8 cellular contexts compared by ENCODE assay signal in the genomic region with DNA sequence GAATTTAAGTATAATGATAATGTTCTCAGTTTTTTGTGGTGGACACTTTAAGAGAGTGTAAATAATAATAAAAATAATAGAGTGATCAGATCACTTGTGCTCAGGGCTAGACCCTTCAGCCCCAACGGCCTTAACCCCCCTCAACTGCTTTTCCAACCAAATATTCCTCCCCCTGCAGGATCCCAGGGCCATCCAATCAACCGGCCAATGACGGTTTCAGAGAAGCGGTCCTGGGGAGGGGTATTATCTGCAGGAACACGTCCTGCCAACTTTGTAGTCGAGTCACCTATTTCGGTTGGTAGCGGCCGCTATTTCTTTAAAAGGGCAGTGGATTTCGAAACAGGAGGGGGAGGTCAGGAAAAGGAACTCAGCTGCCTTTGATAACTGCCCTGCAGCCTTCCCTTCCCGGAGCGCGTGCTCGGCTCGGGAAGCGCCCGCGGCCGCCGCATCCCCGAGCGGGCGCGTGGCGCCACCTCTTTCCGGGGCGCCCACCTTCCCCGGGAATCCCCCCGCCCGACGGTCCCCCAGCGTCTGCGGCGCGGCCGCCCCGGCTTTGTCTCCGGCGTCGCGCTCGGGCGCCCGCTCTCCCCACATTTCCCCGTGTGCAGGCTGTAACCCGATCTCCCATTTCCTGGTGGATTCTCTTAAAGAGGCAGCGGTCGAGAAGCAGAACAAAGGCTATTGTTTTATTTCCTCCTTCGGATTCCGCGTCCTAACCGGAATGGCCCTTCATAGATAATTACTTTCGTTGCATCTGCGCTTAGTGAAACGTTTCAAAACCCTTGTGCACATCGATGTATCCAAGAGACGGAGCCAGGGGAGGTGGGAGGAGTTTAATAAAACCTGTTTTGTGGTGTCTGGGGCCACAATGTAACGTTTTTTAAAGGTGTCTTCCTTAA. TPM values are rescaled to one million over a fixed set of nuclear protein-coding genes. Genes with fewer than 3 reads are reported as not detected.
A peak's percentile ranks its signal among the peaks of the same experiment; 100 is the strongest.
DNase-seq lines count a peak whose midpoint lies in the region; TF ChIP-seq lines count a peak whose summit lies in the region.

No MANE protein-coding gene starts in this region.

- TF ChIP-seq CTCF in Caco-2 (IDR thresholded peaks at IDR 0.05; ENCODE audit: insufficient read depth in 1 of 2, low read depth in 1 of 2, low read length in 1 of 2, severe bottlenecking in 1 of 2, unreplicated experiment in 1 of 2) (no peak), GM20000 (IDR thresholded peaks at IDR 0.05; ENCODE audit: extremely low read depth, missing control alignments) (no peak)

- BruUV-seq in Caco-2 (replicated peaks; lab: Mats Ljungman, UMichigan), result TSS peak; percentile 75

- H3K4me1 ChIP-seq in Caco-2 (peaks cover 7% of the 10 kb centered on the region; the same call in 1 of the 2 replicates), mononuclear cell (ENCODE audit: insufficient read depth, low read length) (peaks cover 30% of the 10 kb centered on the region)

- peak; percentile 78 to 85 for DNase-seq in Caco-2
- peak; percentile 86 for DNase-seq in GM20000 (ENCODE audit: low spot score)
- peak; percentile 94 for DNase-seq in HT-29 (ENCODE audit: low spot score)
- peak; percentile 85 for DNase-seq in NOMO-1 treated with DMSO at 0.1 percent for 48 hours (lab: John Stamatoyannopoulos, UW; ENCODE audit: unreplicated experiment)
- DNase-seq in activated T-cell treated with anti-CD3 and anti-CD28 coated beads for 1 hour (ENCODE audit: low read depth), result peak; percentile 32
- peak; percentile 88 for DNase-seq in epidermal melanocyte (ENCODE audit: insufficient read length, low spot score)
- peak; percentile 23 to 29 for DNase-seq in stimulated activated CD8-positive, alpha-beta memory T cell treated with anti-CD3 and anti-CD28 coated beads, Interleukin-4, amount 100 ng/mL, for 1 hour (ENCODE audit: low read depth in 2 of 2, low spot score in 1 of 2)

- H3K27me3 ChIP-seq in Caco-2 (replicated peaks; ENCODE audit: control insufficient read depth, insufficient read depth, low read length) (no peaks in the 10 kb centered on the region), mononuclear cell (ENCODE audit: insufficient read depth, low read length) (no peaks in the 10 kb centered on the region)

- peaks cover 10% of the 10 kb centered on the region for H3K4me1 Mint-ChIP-seq in Caco-2 (ENCODE audit: low read depth, unreplicated experiment)

- peak overlapping the region; percentile 87 for H3K27ac Mint-ChIP-seq in Caco-2 (ENCODE audit: unreplicated experiment)

- peak overlapping the region; percentile 84 for H3K4me3 Mint-ChIP-seq in Caco-2 (ENCODE audit: unreplicated experiment)

- CTCF ChIA-PET in Caco-2 (lab: Charles Lee), result interaction anchor here (0.6 to 1.0 kb wide), 4 partner anchors 109 to 1095 kb away, joined by 3 to 5 read pairs (median 4); no protein-coding TSS in a partner anchor

- H3K36me3 Mint-ChIP-seq in Caco-2 (ENCODE audit: insufficient read depth, unreplicated experiment), result no peaks in the 10 kb centered on the region

- H3K27me3 Mint-ChIP-seq in Caco-2 (ENCODE audit: insufficient read depth, unreplicated experiment), result no peaks in the 10 kb centered on the region

- intact Hi-C loops in Caco-2 (cut with micrococcal nuclease; ENCODE audit: unreplicated experiment), result loop anchor here (1.0 to 2.0 kb wide), 3 partner anchors 25 to 68 kb away; no protein-coding TSS in a partner anchor

- H3K9me3 Mint-ChIP-seq in Caco-2 (ENCODE audit: unreplicated experiment), result no peaks in the 10 kb centered on the region

- H3K9me3 ChIP-seq in Caco-2, result 0 out of 2 replicates have a peak, but pooled peaks cover 3% of the 10 kb centered on the region
- no peaks in the 10 kb centered on the region for H3K9me3 ChIP-seq in mononuclear cell (ENCODE audit: low read depth, low read length)

- POLR2A ChIA-PET in Caco-2 (lab: Charles Lee), result interaction anchor here (0.6 to 1.4 kb wide), 5 partner anchors 37 to 240 kb away, joined by 3 to 7 read pairs (median 5); no protein-coding TSS in a partner anchor

- H3K4me3 ChIP-seq in Caco-2 (ENCODE audit: low read depth, low read length), result peak overlapping the region; percentile 79
- peak overlapping the region; percentile 96 for H3K4me3 ChIP-seq in mononuclear cell (ENCODE audit: low read length)

- H3K36me3 ChIP-seq in Caco-2 (ENCODE audit: control insufficient read depth, insufficient read depth, low read length), result no peaks in the 10 kb centered on the region

RNA-seq across cellular contexts. Expression of a gene that starts 0.7 kb away (rescaled TPM):
- total RNA-seq in Caco-2 (2022) (15.6 and 18.2 TPM in 2 replicates), mononuclear cell (19.7 TPM)
- total RNA-seq in HT-29 (2014; rRNA removed; shearing (Covaris generic)), result 16.5 and 16.8 TPM in 2 replicates

Comparison
In these comparisons a context has a peak if more than half of its experiments do, and no peak if none do; other contexts are left out.
1. Peak in every context shown above with its lines: DNase-seq and H3K4me3 ChIP-seq.
2. DNase-seq: peak in every context shown above with its lines; median percentile 94 in HT-29; 88 in epidermal melanocyte; 86 in GM20000; 85 in NOMO-1 treated with DMSO at 0.1 percent for 48 hours; 82 in Caco-2; 32 in activated T-cell treated with anti-CD3 and anti-CD28 coated beads for 1 hour; 26 in stimulated activated CD8-positive, alpha-beta memory T cell treated with anti-CD3 and anti-CD28 coated beads, Interleukin-4, amount 100 ng/mL, for 1 hour.